In the genomic region with DNA sequence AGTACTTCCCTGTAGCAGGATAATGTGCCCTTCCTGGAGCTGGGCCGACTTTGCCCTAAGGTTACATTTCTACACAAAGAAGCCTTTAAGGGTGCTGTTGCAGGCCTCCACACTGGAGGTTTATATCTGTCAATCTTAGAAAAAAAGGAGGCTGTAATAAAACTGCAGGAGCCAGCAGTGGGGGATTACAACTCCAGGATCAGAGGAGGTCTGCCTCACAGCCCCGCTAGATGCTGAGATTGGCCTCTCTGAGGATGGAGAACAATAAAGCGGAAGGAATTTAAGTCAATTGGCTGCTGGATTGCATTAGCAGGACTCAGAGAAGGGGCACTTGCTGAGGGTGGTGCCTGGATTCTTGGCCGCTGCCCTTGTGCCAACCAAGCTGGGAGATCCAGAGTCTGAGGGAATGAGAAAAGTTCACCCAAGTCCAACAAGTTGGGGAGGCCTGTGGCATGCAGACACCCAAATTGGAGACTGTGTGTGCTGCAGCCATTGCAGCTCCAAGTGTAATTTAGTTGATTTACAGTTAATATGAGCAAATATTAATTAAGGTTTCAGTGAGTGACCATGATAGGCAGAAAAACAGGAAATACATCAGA, we compare ENCODE assay signal across 10 cellular contexts.
DNase-seq lines count a peak whose midpoint lies in the region; ATAC-seq and TF ChIP-seq lines count a peak whose summit lies in the region.
"Had no signal": no experiment of that assay in that cellular context is flagged by ENCODE, and none has a peak within 500 bp of the region (broad histone marks: within the 10 kb centered on the region; RNA-seq: fewer than 3 reads in every experiment).

No MANE protein-coding gene starts in this region.

- DNase-seq in activated CD4-positive, alpha-beta T cell treated with anti-CD3 and anti-CD28 coated beads, Interleukin-2, amount 10 ng/mL, durations not matched to agents 7 days and 5 days, result no peak
- no peak for DNase-seq in activated CD4-positive, alpha-beta T cell treated with anti-CD3 and anti-CD28 coated beads for 1 hour
- DNase-seq in activated T-helper 2 cell treated with anti-CD3 and anti-CD28 coated beads, Interferon-gamma antibody, Interleukin-2, Interleukin-4, amounts not matched to agents 10 μg/mL and 5 μg/mL and 100 μg/mL, durations not matched to agents 14 hours and 24 hours and 36 hours (ENCODE audit: low spot score), result no peak
- DNase-seq in mesothelial cell of epicardium (ENCODE audit: low spot score in 2 of 2, unreplicated experiment in 2 of 2), result no peak
- DNase-seq in RPMI8226, result no peak
- DNase-seq: T1000 had no signal

- peak overlapping the region; percentile 95 for H3K27ac ChIP-seq in temporal lobe (ENCODE audit: low read depth, low read length)

- intact Hi-C loops in activated T-helper 2 cell treated with anti-CD3 and anti-CD28 coated beads, Interferon-gamma antibody, Interleukin-2, Interleukin-4, amounts not matched to agents 10 μg/mL and 5 μg/mL and 100 μg/mL, durations not matched to agents 14 hours and 24 hours and 36 hours (cut with micrococcal nuclease), result loop anchor here (5.0 to 10.0 kb wide), 3 partner anchors 315 to 428 kb away; no protein-coding TSS in a partner anchor

- CTCF ChIA-PET in activated CD4-positive, alpha-beta T cell treated with anti-CD3 and anti-CD28 coated beads, Interleukin-2, amount 10 ng/mL, durations not matched to agents 7 days and 5 days (lab: Charles Lee), result interaction anchor here (3.1 kb wide), 1 partner anchor 11 kb away, joined by 19 read pairs; no protein-coding TSS in a partner anchor

- no peak for TF ChIP-seq CTCF in mesothelial cell of epicardium (IDR thresholded peaks at IDR 0.05; ENCODE audit: unreplicated experiment)

- peaks cover 42% of the 10 kb centered on the region for H3K4me1 Mint-ChIP-seq in activated CD4-positive, alpha-beta T cell treated with anti-CD3 and anti-CD28 coated beads, Interleukin-2, amount 10 ng/mL, durations not matched to agents 7 days and 5 days
- H3K4me1 Mint-ChIP-seq in activated T-helper 2 cell treated with anti-CD3 and anti-CD28 coated beads, Interferon-gamma antibody, Interleukin-2, Interleukin-4, amounts not matched to agents 10 μg/mL and 5 μg/mL and 100 μg/mL, durations not matched to agents 14 hours and 24 hours and 36 hours (ENCODE audit: low read depth), result peaks cover 36% of the 10 kb centered on the region
- H3K4me1 Mint-ChIP-seq in mesothelial cell of epicardium, result peaks cover 80% of the 10 kb centered on the region

- peak overlapping the region; percentile 95 for H3K27ac Mint-ChIP-seq in activated CD4-positive, alpha-beta T cell treated with anti-CD3 and anti-CD28 coated beads, Interleukin-2, amount 10 ng/mL, durations not matched to agents 7 days and 5 days
- H3K27ac Mint-ChIP-seq in activated T-helper 2 cell treated with anti-CD3 and anti-CD28 coated beads, Interferon-gamma antibody, Interleukin-2, Interleukin-4, amounts not matched to agents 10 μg/mL and 5 μg/mL and 100 μg/mL, durations not matched to agents 14 hours and 24 hours and 36 hours, result no peak overlapping the region
- H3K27ac Mint-ChIP-seq in mesothelial cell of epicardium, result peak overlapping the region; percentile 99

- no peaks in the 10 kb centered on the region for H3K27me3 Mint-ChIP-seq in activated CD4-positive, alpha-beta T cell treated with anti-CD3 and anti-CD28 coated beads, Interleukin-2, amount 10 ng/mL, durations not matched to agents 7 days and 5 days
- H3K27me3 Mint-ChIP-seq in activated T-helper 2 cell treated with anti-CD3 and anti-CD28 coated beads, Interferon-gamma antibody, Interleukin-2, Interleukin-4, amounts not matched to agents 10 μg/mL and 5 μg/mL and 100 μg/mL, durations not matched to agents 14 hours and 24 hours and 36 hours (ENCODE audit: low read depth), result no peaks in the 10 kb centered on the region
- no peaks in the 10 kb centered on the region for H3K27me3 Mint-ChIP-seq in mesothelial cell of epicardium (ENCODE audit: low read depth)

- H3K36me3 Mint-ChIP-seq in activated CD4-positive, alpha-beta T cell treated with anti-CD3 and anti-CD28 coated beads, Interleukin-2, amount 10 ng/mL, durations not matched to agents 7 days and 5 days (ENCODE audit: low read depth), result peaks cover 8% of the 10 kb centered on the region
- no peaks in the 10 kb centered on the region for H3K36me3 Mint-ChIP-seq in activated T-helper 2 cell treated with anti-CD3 and anti-CD28 coated beads, Interferon-gamma antibody, Interleukin-2, Interleukin-4, amounts not matched to agents 10 μg/mL and 5 μg/mL and 100 μg/mL, durations not matched to agents 14 hours and 24 hours and 36 hours (ENCODE audit: low read depth)
- no peaks in the 10 kb centered on the region for H3K36me3 Mint-ChIP-seq in mesothelial cell of epicardium

- peak overlapping the region; percentile 88 for H3K4me3 Mint-ChIP-seq in activated CD4-positive, alpha-beta T cell treated with anti-CD3 and anti-CD28 coated beads, Interleukin-2, amount 10 ng/mL, durations not matched to agents 7 days and 5 days
- H3K4me3 Mint-ChIP-seq in activated T-helper 2 cell treated with anti-CD3 and anti-CD28 coated beads, Interferon-gamma antibody, Interleukin-2, Interleukin-4, amounts not matched to agents 10 μg/mL and 5 μg/mL and 100 μg/mL, durations not matched to agents 14 hours and 24 hours and 36 hours (ENCODE audit: low read depth), result peak overlapping the region; percentile 19
- H3K4me3 Mint-ChIP-seq in mesothelial cell of epicardium, result no peak overlapping the region

- peaks cover 2% of the 10 kb centered on the region for H3K9me3 Mint-ChIP-seq in activated CD4-positive, alpha-beta T cell treated with anti-CD3 and anti-CD28 coated beads, Interleukin-2, amount 10 ng/mL, durations not matched to agents 7 days and 5 days
- H3K9me3 Mint-ChIP-seq in activated T-helper 2 cell treated with anti-CD3 and anti-CD28 coated beads, Interferon-gamma antibody, Interleukin-2, Interleukin-4, amounts not matched to agents 10 μg/mL and 5 μg/mL and 100 μg/mL, durations not matched to agents 14 hours and 24 hours and 36 hours, result no peaks in the 10 kb centered on the region
- no peaks in the 10 kb centered on the region for H3K9me3 Mint-ChIP-seq in mesothelial cell of epicardium

- POLR2A ChIA-PET in activated CD4-positive, alpha-beta T cell treated with anti-CD3 and anti-CD28 coated beads, Interleukin-2, amount 10 ng/mL, durations not matched to agents 7 days and 5 days (lab: Charles Lee), result no interaction called here

- ATAC-seq in HG03520 (IDR thresholded peaks at IDR 0.05; ENCODE audit: unreplicated experiment), result no peak
- no peak for ATAC-seq in GM21515 (IDR thresholded peaks at IDR 0.05; ENCODE audit: unreplicated experiment)
- ATAC-seq: GM12878 had no signal
